Comparison of ENCODE assay signal across 21 cellular contexts in the genomic region with DNA sequence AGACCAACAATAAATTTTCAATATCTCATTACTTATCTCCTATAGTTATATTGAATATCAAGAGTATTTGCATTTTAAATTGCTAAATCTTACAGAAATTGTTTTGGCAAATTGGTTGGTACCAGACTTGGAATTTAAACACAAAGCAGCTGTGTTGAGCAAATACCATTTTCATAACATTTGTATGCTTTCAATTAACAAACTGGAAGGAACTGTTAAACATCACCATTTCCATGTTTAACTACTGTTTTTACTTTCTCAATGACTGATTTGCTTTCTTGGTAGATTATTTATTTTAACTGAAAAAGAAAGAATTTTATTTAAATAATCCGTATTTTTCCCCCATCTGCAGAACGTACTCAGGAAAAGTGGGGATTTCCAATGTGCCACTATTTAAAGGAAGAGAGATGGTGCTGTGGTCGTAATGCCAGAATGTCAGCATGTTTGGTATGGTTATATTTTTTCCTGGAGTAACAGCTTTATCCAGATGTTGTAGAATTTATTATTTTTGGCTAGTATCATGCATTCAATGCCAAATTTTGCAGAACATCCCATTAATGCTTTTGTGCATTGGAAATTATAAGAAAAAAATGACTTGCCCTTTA.
"Had no signal": no experiment of that assay in that cellular context is flagged by ENCODE, and none has a peak within 500 bp of the region (broad histone marks: within the 10 kb centered on the region; RNA-seq: fewer than 3 reads in every experiment).

No MANE protein-coding gene starts in this region.

- H3K4me1 Mint-ChIP-seq: neural progenitor cell had no signal

- H3K27ac Mint-ChIP-seq: naive thymus-derived CD4-positive, alpha-beta T cell; nephron; neural progenitor cell; stimulated activated effector memory CD8-positive, alpha-beta T cell treated with anti-CD3 and anti-CD28 coated beads, Interleukin-12 subunit alpha, Interleukin-12 subunit beta, amount 100 ng/mL, for 72 hours had no signal

- H3K27me3 Mint-ChIP-seq: naive thymus-derived CD4-positive, alpha-beta T cell had no signal

- H3K9me3 Mint-ChIP-seq: naive thymus-derived CD4-positive, alpha-beta T cell; nephron; neural progenitor cell; stimulated activated effector memory CD8-positive, alpha-beta T cell treated with anti-CD3 and anti-CD28 coated beads, Interleukin-12 subunit alpha, Interleukin-12 subunit beta, amount 100 ng/mL, for 72 hours had no signal

- FAIRE-seq: colon had no signal

- DNase-seq: dorsolateral prefrontal cortex; effector CD4-positive, alpha-beta T cell; gastrocnemius medialis; head of caudate nucleus; left cardiac atrium; left lung; mesendoderm; midbrain; naive thymus-derived CD4-positive, alpha-beta T cell; stimulated activated CD4-positive, alpha-beta T cell treated with anti-CD3 and anti-CD28 coated beads, Interleukin-2, amount 100 ng/mL, for 24 hours; stimulated activated CD4-positive, alpha-beta T cell treated with anti-CD3 and anti-CD28 coated beads, Interleukin-4, amount 100 ng/mL, for 24 hours; stimulated activated naive CD4-positive, alpha-beta T cell treated with Interleukin-2 at 50 U/mL for 16 hours; stomach; thyroid gland; trophoblast cell had no signal

- H3K4me3 Mint-ChIP-seq: naive thymus-derived CD4-positive, alpha-beta T cell; nephron; neural progenitor cell; stimulated activated effector memory CD8-positive, alpha-beta T cell treated with anti-CD3 and anti-CD28 coated beads, Interleukin-12 subunit alpha, Interleukin-12 subunit beta, amount 100 ng/mL, for 72 hours had no signal

- H3K36me3 Mint-ChIP-seq: neural progenitor cell; stimulated activated effector memory CD8-positive, alpha-beta T cell treated with anti-CD3 and anti-CD28 coated beads, Interleukin-12 subunit alpha, Interleukin-12 subunit beta, amount 100 ng/mL, for 72 hours had no signal

- ATAC-seq: esophagus mucosa; gastrocnemius medialis; left cardiac atrium; left lung; naive thymus-derived CD4-positive, alpha-beta T cell; sciatic nerve; stimulated activated effector memory CD8-positive, alpha-beta T cell treated with anti-CD3 and anti-CD28 coated beads, Interleukin-12 subunit alpha, Interleukin-12 subunit beta, amount 100 ng/mL, for 72 hours had no signal
